Comparison of ENCODE assay signal across 13 cellular contexts in genomic region chr1:21244986-21245687, GRCh38.
DNase-seq lines count a peak whose midpoint lies in the region; ATAC-seq and TF ChIP-seq lines count a peak whose summit lies in the region.
"Had no signal": no experiment of that assay in that cellular context is flagged by ENCODE, and none has a peak within 500 bp of the region (broad histone marks: within the 10 kb centered on the region; RNA-seq: fewer than 3 reads in every experiment).

No MANE protein-coding gene starts in this region.

- H3K4me3 ChIP-seq in GM12865 (ENCODE audit: low read depth, low read length) (no peak overlapping the region), WI38 (ENCODE audit: low read depth, low read length) (no peak overlapping the region)

- no peak for DNase-seq in AG09319 (ENCODE audit: extremely low read depth, low read depth)
- no peak for DNase-seq in GM12865 (ENCODE audit: low read depth)
- DNase-seq in iPS-NIHi11 (ENCODE audit: low spot score), result peak; percentile 75
- no peak for DNase-seq in DMS79 treated with DMSO at 0.1 percent for 48 hours (lab: John Stamatoyannopoulos, UW)
- DNase-seq in ACHN, result no peak
- no peak for DNase-seq in SHP77 (lab: John Stamatoyannopoulos, UW)
- DNase-seq: activated CD8-positive, alpha-beta memory T cell treated with anti-CD3 and anti-CD28 coated beads, Interleukin-2, amount 10 ng/mL, durations not matched to agents 7 days and 5 days; cerebellar nuclear complex; EL; NCI-H226; stimulated activated naive CD4-positive, alpha-beta T cell treated with Interleukin-2 at 50 U/mL for 16 hours had no signal

- no peak for ATAC-seq in HG03565 (IDR thresholded peaks at IDR 0.05; ENCODE audit: unreplicated experiment)
- ATAC-seq: activated CD8-positive, alpha-beta memory T cell treated with anti-CD3 and anti-CD28 coated beads, Interleukin-2, amount 10 ng/mL, durations not matched to agents 7 days and 5 days had no signal

- peak; percentile 46 for TF ChIP-seq CTCF in AG09319 (IDR thresholded peaks at IDR 0.05; ENCODE audit: low read depth, low read length)
- peak; percentile 38 for TF ChIP-seq CTCF in GM12865 (IDR thresholded peaks at IDR 0.05; ENCODE audit: insufficient read depth, low read depth, low read length, missing control alignments)
- peak; percentile 51 for TF ChIP-seq CTCF in WI38 (IDR thresholded peaks at IDR 0.05; ENCODE audit: low read depth, low read length)

- in situ Hi-C loops in ACHN (cut with HindIII; ENCODE audit: low pct_ligation_motif_present, low pct_unique_long_range_greater_than_20kb, low sequenced_read_pairs), result no loop called here
